Comparison of ENCODE assay signal across 9 cellular contexts in genomic region chr3:174720717-174721116, GRCh38.
"Had no signal": no experiment of that assay in that cellular context is flagged by ENCODE, and none has a peak within 500 bp of the region (broad histone marks: within the 10 kb centered on the region; RNA-seq: fewer than 3 reads in every experiment).

No MANE protein-coding gene starts in this region.

- DNase-seq: GM23248, GOT3, H7, HFFc6, IMR-90, KG1 had no signal

- H3K9me3 ChIP-seq: HAP-1 had no signal

- H3K36me3 ChIP-seq: HAP-1 had no signal

- H3K27ac ChIP-seq: GM23248 had no signal

- H3K4me3 ChIP-seq: GM23248, HAP-1, K562 had no signal

- FAIRE-seq: HTR-8/SVneo, K562 had no signal
